In genomic region chrX:115989686-115990085, GRCh38 we compare ENCODE assay signal across 20 cellular contexts.
"Had no signal": no experiment of that assay in that cellular context is flagged by ENCODE, and none has a peak within 500 bp of the region (broad histone marks: within the 10 kb centered on the region; RNA-seq: fewer than 3 reads in every experiment).

No MANE protein-coding gene starts in this region.

- H3K27me3 ChIP-seq: esophagus muscularis mucosa, foreskin keratinocyte had no signal

- H3K36me3 Mint-ChIP-seq: mesothelial cell of epicardium had no signal

- FAIRE-seq: endothelial cell of umbilical vein, keratinocyte had no signal

- H3K4me3 ChIP-seq: coronary artery, dorsolateral prefrontal cortex, esophagus muscularis mucosa, gastrocnemius medialis, heart right ventricle, lower lobe of right lung had no signal

- H3K27ac Mint-ChIP-seq: mesothelial cell of epicardium had no signal

- DNase-seq: dermis blood vessel endothelial cell; dorsolateral prefrontal cortex; effector CD4-positive, alpha-beta T cell; effector memory CD4-positive, alpha-beta T cell; foreskin keratinocyte; gastrocnemius medialis; glutamatergic neuron; head of caudate nucleus; heart right ventricle; hippocampal formation; left cardiac atrium; left ventricle myocardium superior; lower lobe of right lung; mesenchymal stem cell had no signal

- H3K4me3 Mint-ChIP-seq: mesothelial cell of epicardium had no signal

- H3K9me3 ChIP-seq: gastrocnemius medialis, lower lobe of right lung had no signal

- H3K4me1 ChIP-seq: esophagus muscularis mucosa, foreskin keratinocyte, gastrocnemius medialis, heart right ventricle, lower lobe of right lung had no signal

- H3K36me3 ChIP-seq: esophagus muscularis mucosa, gastrocnemius medialis, heart right ventricle, lower lobe of right lung had no signal

- H3K27ac ChIP-seq: coronary artery, dorsolateral prefrontal cortex, esophagus muscularis mucosa, foreskin keratinocyte, gastrocnemius medialis, heart right ventricle, lower lobe of right lung had no signal

- ATAC-seq: foreskin keratinocyte, gastrocnemius medialis, heart right ventricle, left cardiac atrium, left lobe of liver, left ventricle myocardium superior had no signal
